In genomic region chr2:136081582-136082210, GRCh38 we compare ENCODE assay signal across 1 cellular context.
TF ChIP-seq lines count a peak whose summit lies in the region.

No MANE protein-coding gene starts in this region.

TF ChIP-seq in GM23338, 12 proteins besides CTCF, POLR2A, EP300 and RAD21 (continued from another document):
- TF ChIP-seq REST (IDR thresholded peaks at IDR 0.05; ENCODE audit: unreplicated experiment) (no peak), ZNF331 (CRISPR knock-in tag; IDR thresholded peaks at IDR 0.05; ENCODE audit: low read depth) (no peak), JUNB (IDR thresholded peaks at IDR 0.05; ENCODE audit: unreplicated experiment) (no peak), ZNF114 (CRISPR knock-in tag; IDR thresholded peaks at IDR 0.05) (no peak), ZNF462 (CRISPR knock-in tag; IDR thresholded peaks at IDR 0.05) (no peak), EZH2 (IDR thresholded peaks at IDR 0.05; ENCODE audit: low read depth, unreplicated experiment) (no peak), STAT1 (IDR thresholded peaks at IDR 0.05; ENCODE audit: unreplicated experiment) (no peak), ETS1 (IDR thresholded peaks at IDR 0.05) (no peak), POLR2AphosphoS5 (IDR thresholded peaks at IDR 0.05; ENCODE audit: low read depth) (no peak)
